Comparison of ENCODE assay signal across 19 cellular contexts in the genomic region with DNA sequence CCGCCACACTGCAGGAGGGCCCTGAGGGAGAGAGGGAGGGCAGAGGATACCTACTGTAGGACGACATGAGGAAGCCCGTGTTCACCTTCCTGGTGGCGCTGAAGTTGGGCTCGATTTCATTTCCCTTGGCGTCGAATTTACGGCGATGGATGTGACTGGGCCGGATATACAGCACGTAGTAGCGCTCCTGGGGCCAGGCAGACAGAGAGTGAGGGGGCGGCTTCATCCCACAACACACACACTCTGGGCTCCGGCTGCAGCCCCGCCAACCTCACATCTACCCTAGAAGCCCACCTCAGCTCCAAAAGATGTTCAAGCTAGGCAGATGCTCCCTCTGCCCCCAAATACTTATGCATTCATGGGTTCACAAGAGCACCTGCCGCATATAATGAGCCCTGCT. TPM values are rescaled to one million over a fixed set of nuclear protein-coding genes. Genes with fewer than 3 reads are reported as not detected.
A peak's percentile ranks its signal among the peaks of the same experiment; 100 is the strongest.
DNase-seq lines count a peak whose midpoint lies in the region; ATAC-seq and TF ChIP-seq lines count a peak whose summit lies in the region.
"Had no signal": no experiment of that assay in that cellular context is flagged by ENCODE, and none has a peak within 500 bp of the region (broad histone marks: within the 10 kb centered on the region; RNA-seq: fewer than 3 reads in every experiment).

No MANE protein-coding gene starts in this region.

- CTCF ChIA-PET in HEK293 (lab: Yijun Ruan, JAX) (no interaction called here), GM10248 (lab: Yijun Ruan, JAX) (no interaction called here), PC-3 (lab: Charles Lee) (no interaction called here)
- CTCF ChIA-PET in CD8-positive, alpha-beta T cell (lab: Charles Lee), result no interaction called here

- H3K9me3 ChIP-seq in HEK293 (ENCODE audit: control insufficient read depth, insufficient read depth, low read depth, low read length) (no peaks in the 10 kb centered on the region), PC-3 (ENCODE audit: low read length) (no peaks in the 10 kb centered on the region)
- no peaks in the 10 kb centered on the region for H3K9me3 ChIP-seq in CD8-positive, alpha-beta T cell (ENCODE audit: low read length)
- H3K9me3 ChIP-seq: HAP-1 had no signal

- H3K4me2 ChIP-seq in PC-3 (ENCODE audit: low read length), result no peak overlapping the region
- H3K4me2 ChIP-seq: BLaER1 treated with 17β-estradiol and CSF1 and Interleukin-3, amounts not matched to agents 10 nM and 100 nM had no signal

- no peak for TF ChIP-seq CTCF in HEK293 (tag by site-specific recombination; IDR thresholded peaks at IDR 0.05)
- TF ChIP-seq CTCF in coronary artery (IDR thresholded peaks at IDR 0.05), result no peak
- no peak for TF ChIP-seq CTCF in CD8-positive, alpha-beta T cell (IDR thresholded peaks at IDR 0.05)
- no peak for TF ChIP-seq CTCF in GM10248 (IDR thresholded peaks at IDR 0.05; ENCODE audit: control extremely low read depth, extremely low read depth, low read depth, missing control alignments)
- TF ChIP-seq CTCF in PC-3 (conservative IDR thresholded peaks at IDR 0.05; ENCODE audit: low read depth, low read length), result no peak

- no peaks in the 10 kb centered on the region for H3K9me2 ChIP-seq in PC-3 (replicated peaks; ENCODE audit: low read length)

- no peak overlapping the region for H3K27ac Mint-ChIP-seq in CD8-positive, alpha-beta T cell
- H3K27ac Mint-ChIP-seq: B cell, IgD-negative memory B cell had no signal

- H3K4me1 ChIP-seq in HEK293 (ENCODE audit: control insufficient read depth, insufficient read depth, low read length) (peaks cover 11% of the 10 kb centered on the region), PC-3 (ENCODE audit: insufficient read depth, low read length) (peaks cover 14% of the 10 kb centered on the region)
- H3K4me1 ChIP-seq in CD8-positive, alpha-beta T cell (ENCODE audit: insufficient read depth, low read length), result no peaks in the 10 kb centered on the region
- H3K4me1 ChIP-seq: HAP-1 had no signal

- H3K9me3 Mint-ChIP-seq in CD8-positive, alpha-beta T cell, result no peaks in the 10 kb centered on the region
- H3K9me3 Mint-ChIP-seq: CD8-positive, alpha-beta memory T cell; IgD-negative memory B cell had no signal

- BruUV-seq in PC-3 (replicated peaks; lab: Mats Ljungman, UMichigan), result no TSS peak

- no peaks in the 10 kb centered on the region for H3K79me2 ChIP-seq in PC-3 (ENCODE audit: low read length)

- no peak overlapping the region for H3K4me3 Mint-ChIP-seq in CD8-positive, alpha-beta T cell
- H3K4me3 Mint-ChIP-seq: B cell; CD8-positive, alpha-beta memory T cell; IgD-negative memory B cell had no signal

- no peaks in the 10 kb centered on the region for H4K20me1 ChIP-seq in PC-3 (ENCODE audit: low read length)
- H4K20me1 ChIP-seq: BLaER1 treated with 17β-estradiol and CSF1 and Interleukin-3, amounts not matched to agents 10 nM and 100 nM had no signal

- no peaks in the 10 kb centered on the region for H3K36me3 Mint-ChIP-seq in CD8-positive, alpha-beta T cell
- H3K36me3 Mint-ChIP-seq: CD8-positive, alpha-beta memory T cell had no signal

- H3K4me3 ChIP-seq in HEK293 (ENCODE audit: low read depth, low read length), result no peak overlapping the region
- H3K4me3 ChIP-seq in coronary artery, result no peak overlapping the region
- no peak overlapping the region for H3K4me3 ChIP-seq in CD8-positive, alpha-beta T cell (ENCODE audit: low read depth, low read length)
- no peak overlapping the region for H3K4me3 ChIP-seq in PC-3 (ENCODE audit: low read length)
- H3K4me3 ChIP-seq: BLaER1 treated with 17β-estradiol and CSF1 and Interleukin-3, amounts not matched to agents 10 nM and 100 nM; GM12878; HAP-1 had no signal

- intact Hi-C loops in CD8-positive, alpha-beta T cell (cut with DNase I, micrococcal nuclease), result no loop called here
- intact Hi-C loops in PC-3 (cut with micrococcal nuclease), result no loop called here

- H3K27me3 Mint-ChIP-seq in CD8-positive, alpha-beta T cell (ENCODE audit: low read depth), result peaks cover 34% of the 10 kb centered on the region

- DNase-seq in ELF-1 (ENCODE audit: low read depth, low spot score) (peak; percentile 16), coronary artery (ENCODE audit: low spot score) (peak; percentile 58), left lobe of liver (ENCODE audit: low spot score) (peak; percentile 37), GM10248 (ENCODE audit: extremely low spot score) (no peak), PC-3 (no peak), DMS79 (lab: John Stamatoyannopoulos, UW) (no peak)
- no peak for DNase-seq in CD8-positive, alpha-beta T cell
- DNase-seq: CD8-positive, alpha-beta memory T cell; COR-L47; GF-D8; GOT3; KBM-7 had no signal

- H3K9ac ChIP-seq in PC-3 (ENCODE audit: low read length), result no peak overlapping the region
- H3K9ac ChIP-seq: BLaER1 treated with 17β-estradiol and CSF1 and Interleukin-3, amounts not matched to agents 10 nM and 100 nM had no signal

- ATAC-seq in left lobe of liver (no peak), PC-3 (no peak)
- no peak for ATAC-seq in CD8-positive, alpha-beta T cell
- ATAC-seq: GM12878, HepG2 had no signal

- peaks cover 6% of the 10 kb centered on the region for H3K4me1 Mint-ChIP-seq in CD8-positive, alpha-beta T cell (ENCODE audit: low read depth)

- no peak overlapping the region for H2AFZ ChIP-seq in PC-3 (ENCODE audit: low read length)

- H3K36me3 ChIP-seq in HEK293 (ENCODE audit: control insufficient read depth in 2 of 2, insufficient read depth in 1 of 2, low read length in 2 of 2) (peaks cover 11 to 52% of the 10 kb centered on the region in 2 experiments), PC-3 (ENCODE audit: low read depth, low read length) (no peaks in the 10 kb centered on the region)
- no peaks in the 10 kb centered on the region for H3K36me3 ChIP-seq in CD8-positive, alpha-beta T cell (ENCODE audit: insufficient read depth, low read length)
- H3K36me3 ChIP-seq: BLaER1 treated with 17β-estradiol and CSF1 and Interleukin-3, amounts not matched to agents 10 nM and 100 nM; HAP-1 had no signal

- POLR2A ChIA-PET in HEK293 (lab: Yijun Ruan, JAX), result no interaction called here
- POLR2A ChIA-PET in CD8-positive, alpha-beta T cell (lab: Charles Lee), result no interaction called here
- POLR2A ChIA-PET in GM10248 (lab: Yijun Ruan, JAX), result no interaction called here
- POLR2A ChIA-PET in PC-3 (lab: Charles Lee; ENCODE audit: unreplicated experiment), result no interaction called here

- H3K27me3 ChIP-seq in CD8-positive, alpha-beta T cell (ENCODE audit: insufficient read depth, low read length), result peaks cover 4% of the 10 kb centered on the region
- no peaks in the 10 kb centered on the region for H3K27me3 ChIP-seq in PC-3 (ENCODE audit: low read length)

- no peaks in the 10 kb centered on the region for H3F3A ChIP-seq in PC-3 (ENCODE audit: low read length, unreplicated experiment)

- H3K27ac ChIP-seq in HEK293 (ENCODE audit: extremely low read depth, low read depth, low read length) (no peak overlapping the region), coronary artery (no peak overlapping the region), PC-3 (ENCODE audit: low read length) (no peak overlapping the region)
- no peak overlapping the region for H3K27ac ChIP-seq in CD8-positive, alpha-beta T cell (ENCODE audit: low read depth, low read length)
- H3K27ac ChIP-seq: BLaER1 treated with 17β-estradiol and CSF1 and Interleukin-3, amounts not matched to agents 10 nM and 100 nM had no signal

TF ChIP-seq in HEK293, 187 proteins besides CTCF, POLR2A, EP300 and RAD21:
- TF ChIP-seq, protein P1, sequence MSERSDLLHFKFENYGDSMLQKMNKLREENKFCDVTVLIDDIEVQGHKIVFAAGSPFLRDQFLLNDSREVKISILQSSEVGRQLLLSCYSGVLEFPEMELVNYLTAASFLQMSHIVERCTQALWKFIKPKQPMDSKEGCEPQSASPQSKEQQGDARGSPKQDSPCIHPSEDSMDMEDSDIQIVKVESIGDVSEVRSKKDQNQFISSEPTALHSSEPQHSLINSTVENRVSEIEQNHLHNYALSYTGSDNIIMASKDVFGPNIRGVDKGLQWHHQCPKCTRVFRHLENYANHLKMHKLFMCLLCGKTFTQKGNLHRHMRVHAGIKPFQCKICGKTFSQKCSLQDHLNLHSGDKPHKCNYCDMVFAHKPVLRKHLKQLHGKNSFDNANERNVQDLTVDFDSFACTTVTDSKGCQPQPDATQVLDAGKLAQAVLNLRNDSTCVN (tag by site-specific recombination; optimal IDR thresholded peaks at IDR 0.05), result no peak
- TF ChIP-seq EGR2 (tag by site-specific recombination; IDR thresholded peaks at IDR 0.05; ENCODE audit: low read depth) (0 out of 2 replicates have a peak, but pooled peaks have one; percentile 25), ZNF184 (tag by site-specific recombination; IDR thresholded peaks at IDR 0.05) (no peak)
- TF ChIP-seq, protein P2, sequence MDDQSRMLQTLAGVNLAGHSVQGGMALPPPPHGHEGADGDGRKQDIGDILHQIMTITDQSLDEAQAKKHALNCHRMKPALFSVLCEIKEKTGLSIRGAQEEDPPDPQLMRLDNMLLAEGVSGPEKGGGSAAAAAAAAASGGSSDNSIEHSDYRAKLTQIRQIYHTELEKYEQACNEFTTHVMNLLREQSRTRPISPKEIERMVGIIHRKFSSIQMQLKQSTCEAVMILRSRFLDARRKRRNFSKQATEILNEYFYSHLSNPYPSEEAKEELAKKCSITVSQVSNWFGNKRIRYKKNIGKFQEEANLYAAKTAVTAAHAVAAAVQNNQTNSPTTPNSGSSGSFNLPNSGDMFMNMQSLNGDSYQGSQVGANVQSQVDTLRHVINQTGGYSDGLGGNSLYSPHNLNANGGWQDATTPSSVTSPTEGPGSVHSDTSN (CRISPR knock-in tag; IDR thresholded peaks at IDR 0.05), result no peak
- TF ChIP-seq, protein P3, sequence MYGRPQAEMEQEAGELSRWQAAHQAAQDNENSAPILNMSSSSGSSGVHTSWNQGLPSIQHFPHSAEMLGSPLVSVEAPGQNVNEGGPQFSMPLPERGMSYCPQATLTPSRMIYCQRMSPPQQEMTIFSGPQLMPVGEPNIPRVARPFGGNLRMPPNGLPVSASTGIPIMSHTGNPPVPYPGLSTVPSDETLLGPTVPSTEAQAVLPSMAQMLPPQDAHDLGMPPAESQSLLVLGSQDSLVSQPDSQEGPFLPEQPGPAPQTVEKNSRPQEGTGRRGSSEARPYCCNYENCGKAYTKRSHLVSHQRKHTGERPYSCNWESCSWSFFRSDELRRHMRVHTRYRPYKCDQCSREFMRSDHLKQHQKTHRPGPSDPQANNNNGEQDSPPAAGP (tag by site-specific recombination; IDR thresholded peaks at IDR 0.05), result no peak
TF ChIP-seq in HEK293: peak in this region for 1.

RNA-seq across cellular contexts. Expression of a gene that starts 4.5 kb away (rescaled TPM):
- 6.2 TPM for total RNA-seq in left lobe of liver
- total RNA-seq in CD8-positive, alpha-beta T cell, result not detected
- 4.5 and 8.0 TPM in 2 replicates for total RNA-seq in PC-3 (2014; rRNA removed)
- total RNA-seq: GM12878 had no signal

RNA-seq across cellular contexts. Expression of a gene that starts 14.4 kb away (rescaled TPM):
- 26.4 TPM for total RNA-seq in left lobe of liver
- total RNA-seq in CD8-positive, alpha-beta T cell, result 10 to 100 TPM; 14.2 to 16.0 TPM
- 18.8 and 19.4 TPM in 2 replicates for total RNA-seq in PC-3 (2014; rRNA removed)

Comparison
In these comparisons a context has a peak if more than half of its experiments do, and no peak if none do; other contexts are left out.
1. DNase-seq: peak in ELF-1 (single experiment), coronary artery (single experiment) and left lobe of liver (single experiment); none in CD8-positive, alpha-beta T cell (0 of 7), GM10248 (single experiment), PC-3 (single experiment) and DMS79 (single experiment).